Comparison of ENCODE assay signal across 11 cellular contexts in the genomic region with DNA sequence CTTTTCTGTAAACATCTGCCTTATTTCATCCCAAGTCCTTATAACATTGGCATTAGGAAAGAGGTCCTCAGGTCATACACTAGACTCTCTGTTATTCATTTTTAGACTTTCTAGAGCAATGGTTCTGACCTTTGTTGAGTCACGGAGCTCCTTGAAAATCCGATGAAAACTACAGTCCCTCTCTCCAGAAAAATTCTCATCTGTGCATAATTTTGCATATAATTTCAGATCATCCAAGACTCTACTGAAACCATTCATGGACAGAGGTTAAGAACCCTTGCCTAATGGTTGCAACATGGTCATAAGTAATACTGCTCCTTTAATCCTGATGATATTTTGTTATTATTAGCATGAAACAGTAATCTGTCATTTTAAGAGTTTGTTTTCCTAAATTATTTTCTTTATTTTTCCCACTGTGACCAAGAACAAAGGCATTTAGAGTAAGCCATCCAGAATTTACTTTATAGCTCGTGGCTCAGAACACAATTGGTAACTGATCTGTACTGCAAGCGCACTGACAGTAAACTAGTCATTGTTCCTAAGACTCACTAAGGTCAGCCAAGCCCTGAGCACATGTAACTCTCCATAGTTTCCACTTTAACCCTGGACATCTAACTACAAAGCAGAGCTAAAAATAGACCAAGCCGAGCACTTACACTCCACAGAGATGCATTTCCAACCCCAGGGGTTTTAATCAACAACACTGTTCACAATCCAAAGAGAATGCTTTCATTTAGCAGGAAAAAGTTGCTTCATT. TPM values are rescaled to one million over a fixed set of nuclear protein-coding genes. Genes with fewer than 3 reads are reported as not detected.
DNase-seq lines count a peak whose midpoint lies in the region; ATAC-seq and TF ChIP-seq lines count a peak whose summit lies in the region.
"Had no signal": no experiment of that assay in that cellular context is flagged by ENCODE, and none has a peak within 500 bp of the region (broad histone marks: within the 10 kb centered on the region; RNA-seq: fewer than 3 reads in every experiment).

No MANE protein-coding gene starts in this region.

- intact Hi-C loops in esophagus muscularis mucosa (cut with DNase I) = no loop called here
- intact Hi-C loops in right lobe of liver (cut with DNase I) = no loop called here

- H3K9me3 ChIP-seq in esophagus muscularis mucosa = no peaks in the 10 kb centered on the region
- no peaks in the 10 kb centered on the region for H3K9me3 ChIP-seq in right lobe of liver

- H3K27me3 ChIP-seq in esophagus muscularis mucosa = no peaks in the 10 kb centered on the region
- H3K27me3 ChIP-seq in right lobe of liver = no peaks in the 10 kb centered on the region

- TF ChIP-seq POLR2A in esophagus muscularis mucosa (IDR thresholded peaks at IDR 0.05; ENCODE audit: low read depth) (no peak), right lobe of liver (IDR thresholded peaks at IDR 0.05) (no peak)

- TF ChIP-seq EP300 in esophagus muscularis mucosa (IDR thresholded peaks at IDR 0.05) = no peak

- TF ChIP-seq CTCF in esophagus muscularis mucosa (IDR thresholded peaks at IDR 0.05) = no peak
- TF ChIP-seq CTCF in right lobe of liver (IDR thresholded peaks at IDR 0.05) = no peak

- peaks cover 3 to 44% (median 11%) of the 10 kb centered on the region in 4 donors for H3K36me3 ChIP-seq in esophagus muscularis mucosa
- H3K36me3 ChIP-seq in right lobe of liver = peaks cover 0 to 13% (median 3%) of the 10 kb centered on the region in 4 donors

- ATAC-seq in right lobe of liver (peak; percentile 23 to 60 (median 48)), HG03565 (IDR thresholded peaks at IDR 0.05; ENCODE audit: unreplicated experiment) (no peak), GM19395 (IDR thresholded peaks at IDR 0.05; ENCODE audit: unreplicated experiment) (no peak)

- H3K4me3 ChIP-seq in esophagus muscularis mucosa = no peak overlapping the region
- no peak overlapping the region for H3K4me3 ChIP-seq in right lobe of liver

- H3K27ac ChIP-seq in esophagus muscularis mucosa (replicated peaks in 1 of 4) (peak overlapping the region; percentile 42 to 51 (median 46)), right lobe of liver (peak overlapping the region in 1 of 3 donors; percentile 33)
- H3K27ac ChIP-seq: 22Rv1, parathyroid adenoma had no signal

- H3K4me1 ChIP-seq in esophagus muscularis mucosa (peaks cover 31 to 47% (median 41%) of the 10 kb centered on the region in 4 donors), right lobe of liver (peaks cover 0 to 27% (median 4%) of the 10 kb centered on the region in 4 donors)
- H3K4me1 ChIP-seq: parathyroid adenoma had no signal

- DNase-seq in DMS153 (lab: John Stamatoyannopoulos, UW) = peak; percentile 2
- no peak for DNase-seq in DMS153 treated with DMSO at 0.1 percent for 48 hours (lab: John Stamatoyannopoulos, UW; ENCODE audit: unreplicated experiment)
- peak; percentile 34 for DNase-seq in esophagus muscularis mucosa (ENCODE audit: extremely low spot score)
- no peak for DNase-seq in right lobe of liver
- peak; percentile 48 for DNase-seq in stromal cell of bone marrow (ENCODE audit: low read depth)
- DNase-seq in activated T-cell treated with anti-CD3 and anti-CD28 coated beads for 4 hours = no peak
- DNase-seq: NCI-H446 had no signal

- 33% methylated on average over 5 of the region's 5 CpGs for WGBS in esophagus muscularis mucosa
- WGBS in right lobe of liver (ENCODE audit: insufficient coverage, low coverage, low lambda C conversion rate, missing lambda C conversion rate) = 57% methylated on average over 5 of the region's 5 CpGs

RNA-seq across cellular contexts. Expression of gene MYOM1, which starts 8.4 kb away (rescaled TPM):
- total RNA-seq in esophagus muscularis mucosa (10 to 100 TPM; 13.3 to 31.7 (median 16.5) TPM), right lobe of liver (10 to 100 TPM in 5 of 6 experiments, 1 to 10 TPM in 1; 3.1 to 64.5 (median 19.1) TPM)

RNA-seq across cellular contexts. Expression of gene MYL12A, which starts 36.2 kb away (rescaled TPM):
- total RNA-seq in esophagus muscularis mucosa (100 to 1,000 TPM; 297 to 460 (median 380) TPM), right lobe of liver (100 to 1,000 TPM in 5 of 6 experiments, 10 to 100 TPM in 1; 82.1 to 309 (median 225) TPM)

RNA-seq across cellular contexts. Expression of gene MYL12B, which starts 50.5 kb away (rescaled TPM):
- total RNA-seq in esophagus muscularis mucosa (100 to 1,000 TPM; 211 to 279 (median 244) TPM), right lobe of liver (100 to 1,000 TPM; 113 to 281 (median 185) TPM)

Comparison
In these comparisons a context has a peak if more than half of its experiments do, and no peak if none do; other contexts are left out.
1. DNase-seq: peak in DMS153 (single experiment), esophagus muscularis mucosa (single experiment) and stromal cell of bone marrow (single experiment); none in DMS153 treated with DMSO at 0.1 percent for 48 hours (single experiment), right lobe of liver (0 of 3) and activated T-cell treated with anti-CD3 and anti-CD28 coated beads for 4 hours (single experiment).
2. ATAC-seq: peak in right lobe of liver (4 of 4); none in HG03565 (single experiment) and GM19395 (single experiment).